1 cellular context compared by ENCODE assay signal in the genomic region with DNA sequence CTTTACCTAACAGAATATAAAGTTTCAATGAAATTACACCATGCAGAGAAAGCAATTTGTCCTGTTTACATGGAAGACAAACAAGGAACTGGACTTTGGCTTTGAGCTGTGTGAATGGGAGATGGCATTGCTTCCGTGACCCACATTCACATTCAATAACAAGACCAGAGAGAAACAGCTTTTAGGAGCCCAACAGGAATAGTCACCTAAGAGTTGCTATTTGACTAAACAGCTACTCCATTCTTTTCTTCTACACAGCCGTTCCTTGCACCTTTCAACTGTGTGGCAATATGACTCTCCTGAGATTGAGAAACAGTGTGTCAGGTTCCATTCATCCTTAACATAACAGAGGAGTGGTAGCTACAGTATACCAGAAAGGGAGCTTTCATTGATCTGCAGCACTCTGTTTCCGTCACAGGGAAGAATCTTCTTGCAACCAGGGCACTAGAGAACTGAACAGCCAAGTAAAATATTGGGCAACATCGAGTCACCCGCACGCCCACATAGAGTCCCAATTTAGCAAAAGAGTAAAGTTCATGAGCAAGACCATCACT.
TF ChIP-seq lines count a peak whose summit lies in the region.

No MANE protein-coding gene starts in this region.

TF ChIP-seq in H1, 55 proteins besides CTCF, POLR2A, EP300 and RAD21 (continued from another document):
- TF ChIP-seq RNF2 (IDR thresholded peaks at IDR 0.05; ENCODE audit: borderline replicate concordance, low read depth, low read length, missing control alignments, poor library complexity, severe bottlenecking) (no peak), JUN (IDR thresholded peaks at IDR 0.05; ENCODE audit: low read depth, low read length) (no peak), RFX5 (IDR thresholded peaks at IDR 0.05; ENCODE audit: borderline replicate concordance, low read depth, low read length) (no peak), KDM1A (IDR thresholded peaks at IDR 0.05; ENCODE audit: borderline replicate concordance, low read length) (no peak), YY1 (IDR thresholded peaks at IDR 0.05; ENCODE audit: low read depth, low read length) (no peak)
